2 cellular contexts compared by ENCODE assay signal in the genomic region with DNA sequence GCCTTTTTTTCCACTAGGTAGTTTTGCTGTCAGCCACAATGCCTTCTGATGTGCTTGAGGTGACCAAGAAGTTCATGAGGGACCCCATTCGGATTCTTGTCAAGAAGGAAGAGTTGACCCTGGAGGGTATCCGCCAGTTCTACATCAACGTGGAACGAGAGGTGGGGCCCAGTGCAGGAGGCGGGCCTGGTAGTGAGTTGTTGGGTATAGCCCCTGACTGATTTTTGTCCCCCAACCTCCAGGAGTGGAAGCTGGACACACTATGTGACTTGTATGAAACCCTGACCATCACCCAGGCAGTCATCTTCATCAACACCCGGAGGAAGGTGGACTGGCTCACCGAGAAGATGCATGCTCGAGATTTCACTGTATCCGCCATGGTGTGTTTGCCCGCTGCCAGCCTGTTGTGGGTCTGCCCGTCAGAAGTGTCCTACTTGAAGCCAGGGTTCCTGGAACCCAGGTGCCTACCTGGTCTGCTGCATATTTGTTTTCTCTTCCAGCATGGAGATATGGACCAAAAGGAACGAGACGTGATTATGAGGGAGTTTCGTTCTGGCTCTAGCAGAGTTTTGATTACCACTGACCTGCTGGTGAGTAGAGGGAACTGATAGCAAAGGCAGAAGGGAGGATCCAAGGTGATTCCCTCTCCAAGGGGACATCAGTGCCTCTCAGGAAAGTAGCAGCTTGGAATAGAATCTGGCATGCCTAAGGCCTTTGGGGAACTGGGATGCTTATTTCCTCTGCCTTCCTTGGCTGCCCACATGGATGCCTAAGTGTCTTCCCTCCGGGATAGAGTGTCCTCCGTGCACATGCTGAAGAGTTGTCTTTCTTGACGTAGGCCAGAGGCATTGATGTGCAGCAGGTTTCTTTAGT.
TF ChIP-seq lines count a peak whose summit lies in the region.

No MANE protein-coding gene starts in this region.

TF ChIP-seq in GM12891, 5 proteins besides CTCF, POLR2A, EP300 and RAD21:
- TF ChIP-seq POLR2AphosphoS5 (IDR thresholded peaks at IDR 0.05; ENCODE audit: low read depth, low read length) = peak; percentile 25
- no peak for TF ChIP-seq TAF1 (IDR thresholded peaks at IDR 0.05; ENCODE audit: low read depth, low read length)
- no peak for TF ChIP-seq PAX5 (IDR thresholded peaks at IDR 0.05; ENCODE audit: insufficient read depth, low read length, severe bottlenecking)
- no peak for TF ChIP-seq SPI1 (IDR thresholded peaks at IDR 0.05; ENCODE audit: low read depth, low read length)
- TF ChIP-seq POU2F2 (IDR thresholded peaks at IDR 0.05; ENCODE audit: low read depth, low read length) = no peak

TF ChIP-seq in H1, 55 proteins besides CTCF, POLR2A, EP300 and RAD21:
- TF ChIP-seq, protein P1, sequence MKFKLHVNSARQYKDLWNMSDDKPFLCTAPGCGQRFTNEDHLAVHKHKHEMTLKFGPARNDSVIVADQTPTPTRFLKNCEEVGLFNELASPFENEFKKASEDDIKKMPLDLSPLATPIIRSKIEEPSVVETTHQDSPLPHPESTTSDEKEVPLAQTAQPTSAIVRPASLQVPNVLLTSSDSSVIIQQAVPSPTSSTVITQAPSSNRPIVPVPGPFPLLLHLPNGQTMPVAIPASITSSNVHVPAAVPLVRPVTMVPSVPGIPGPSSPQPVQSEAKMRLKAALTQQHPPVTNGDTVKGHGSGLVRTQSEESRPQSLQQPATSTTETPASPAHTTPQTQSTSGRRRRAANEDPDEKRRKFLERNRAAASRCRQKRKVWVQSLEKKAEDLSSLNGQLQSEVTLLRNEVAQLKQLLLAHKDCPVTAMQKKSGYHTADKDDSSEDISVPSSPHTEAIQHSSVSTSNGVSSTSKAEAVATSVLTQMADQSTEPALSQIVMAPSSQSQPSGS (IDR thresholded peaks at IDR 0.05; ENCODE audit: low read length) = 0 out of 2 replicates have a peak, but pooled peaks have one; percentile 7
- TF ChIP-seq, protein P2, sequence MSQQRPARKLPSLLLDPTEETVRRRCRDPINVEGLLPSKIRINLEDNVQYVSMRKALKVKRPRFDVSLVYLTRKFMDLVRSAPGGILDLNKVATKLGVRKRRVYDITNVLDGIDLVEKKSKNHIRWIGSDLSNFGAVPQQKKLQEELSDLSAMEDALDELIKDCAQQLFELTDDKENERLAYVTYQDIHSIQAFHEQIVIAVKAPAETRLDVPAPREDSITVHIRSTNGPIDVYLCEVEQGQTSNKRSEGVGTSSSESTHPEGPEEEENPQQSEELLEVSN (IDR thresholded peaks at IDR 0.05) = no peak
- no peak for TF ChIP-seq KDM4A (IDR thresholded peaks at IDR 0.05; ENCODE audit: low read depth, low read length, severe bottlenecking)
- no peak for TF ChIP-seq RNF2 (IDR thresholded peaks at IDR 0.05; ENCODE audit: borderline replicate concordance, low read depth, low read length, missing control alignments, poor library complexity, severe bottlenecking)
- TF ChIP-seq SP1 (IDR thresholded peaks at IDR 0.05; ENCODE audit: low read depth, low read length) = no peak
- TF ChIP-seq HDAC2 (IDR thresholded peaks at IDR 0.05; ENCODE audit: borderline replicate concordance in 1 of 2, low read depth in 2 of 2, low read length in 2 of 2) = no peak
- TF ChIP-seq POLR2AphosphoS5 (IDR thresholded peaks at IDR 0.05; ENCODE audit: low read depth, low read length) = peak; percentile 66
